In genomic region chr3:16927485-16927884, GRCh38 we compare ENCODE assay signal across 18 cellular contexts. TPM values are rescaled to one million over a fixed set of nuclear protein-coding genes. Genes with fewer than 3 reads are reported as not detected.
DNase-seq lines count a peak whose midpoint lies in the region; ATAC-seq, FAIRE-seq and TF ChIP-seq lines count a peak whose summit lies in the region.
"Had no signal": no experiment of that assay in that cellular context is flagged by ENCODE, and none has a peak within 500 bp of the region (broad histone marks: within the 10 kb centered on the region; RNA-seq: fewer than 3 reads in every experiment).

No MANE protein-coding gene starts in this region.

- no peaks in the 10 kb centered on the region for H3K27me3 Mint-ChIP-seq in effector memory CD8-positive, alpha-beta T cell

- FAIRE-seq in D721Med (lab: Jason Lieb, UNC), result no peak
- FAIRE-seq: frontal cortex, G401.6 had no signal

- H3K27ac ChIP-seq in stomach (no peak overlapping the region), SJCRH30 (no peak overlapping the region)
- H3K27ac ChIP-seq: sigmoid colon, VCaP had no signal

- H3K4me3 Mint-ChIP-seq in effector memory CD8-positive, alpha-beta T cell, result no peak overlapping the region

- no peak for TF ChIP-seq EP300 in stomach (IDR thresholded peaks at IDR 0.05)

- DNase-seq in D721Med (ENCODE audit: insufficient read length, low spot score) (no peak), NCI-H128 (lab: John Stamatoyannopoulos, UW; ENCODE audit: unreplicated experiment) (no peak), stomach (no peak), NCI-H1930 (lab: John Stamatoyannopoulos, UW) (no peak), SJCRH30 (no peak)
- no peak for DNase-seq in effector memory CD8-positive, alpha-beta T cell
- DNase-seq: amniotic stem cell, BE2C, kidney glomerular epithelial cell, MG63, NCI-H226, sigmoid colon, substantia nigra had no signal

- H3K36me3 ChIP-seq in stomach, result no peaks in the 10 kb centered on the region
- no peaks in the 10 kb centered on the region for H3K36me3 ChIP-seq in SJCRH30
- H3K36me3 ChIP-seq: BE2C, MG63, sigmoid colon had no signal

- no peak overlapping the region for H3K27ac Mint-ChIP-seq in effector memory CD8-positive, alpha-beta T cell

- TF ChIP-seq POLR2A in stomach (IDR thresholded peaks at IDR 0.05), result no peak

- WGBS in stomach, 5 donors, result 86 to 94% (median 90%) methylated on average over 1 of the region's 1 CpG

- H3K27me3 ChIP-seq in stomach, result no peaks in the 10 kb centered on the region
- H3K27me3 ChIP-seq in SJCRH30, result no peaks in the 10 kb centered on the region
- H3K27me3 ChIP-seq: BE2C, MG63, sigmoid colon had no signal

- peak; percentile 3 for TF ChIP-seq CTCF in D721Med (IDR thresholded peaks at IDR 0.05; ENCODE audit: insufficient read depth, missing control alignments)
- no peak for TF ChIP-seq CTCF in stomach (IDR thresholded peaks at IDR 0.05)

- peaks cover 40 to 70% of the 10 kb centered on the region in 2 donors for H3K4me1 Mint-ChIP-seq in effector memory CD8-positive, alpha-beta T cell (ENCODE audit: low read depth in 2 of 2)

- H3K9me3 ChIP-seq in stomach (no peaks in the 10 kb centered on the region), SJCRH30 (replicated peaks) (no peaks in the 10 kb centered on the region)
- H3K9me3 ChIP-seq: BE2C, MG63 had no signal

- H3K4me1 ChIP-seq in stomach (peaks cover 0 to 15% (median 8%) of the 10 kb centered on the region in 4 donors), SJCRH30 (no peaks in the 10 kb centered on the region)
- H3K4me1 ChIP-seq: BE2C, sigmoid colon had no signal

- H3K36me3 Mint-ChIP-seq in effector memory CD8-positive, alpha-beta T cell (ENCODE audit: insufficient read depth), result no peaks in the 10 kb centered on the region

- H3K9me3 Mint-ChIP-seq in effector memory CD8-positive, alpha-beta T cell, result no peaks in the 10 kb centered on the region

- H3K4me3 ChIP-seq in stomach (no peak overlapping the region), SJCRH30 (no peak overlapping the region)
- H3K4me3 ChIP-seq: MG63, sigmoid colon had no signal

- intact Hi-C loops in stomach (cut with DNase I; ENCODE audit: low total_unique reads), result no loop called here

- ATAC-seq in GM18502 (IDR thresholded peaks at IDR 0.05; ENCODE audit: poor library complexity, unreplicated experiment) (peak; percentile 47), HG02973 (IDR thresholded peaks at IDR 0.05; ENCODE audit: unreplicated experiment) (peak; percentile 38)
- ATAC-seq in effector memory CD8-positive, alpha-beta T cell (replicated peaks), result peak; percentile 51

RNA-seq across cellular contexts. Expression of gene PLCL2, which starts 42.7 kb away (rescaled TPM):
- total RNA-seq in stomach, result 10 to 100 TPM in 3 of 5 donors, 1 to 10 TPM in 2; 2.9 to 34.9 (median 14.3) TPM
- 1 to 10 TPM; 1.0 to 5.8 (median 5.5) TPM for polyA plus RNA-seq in stomach
- 1.4 and 1.6 TPM in 2 replicates for total RNA-seq in SJCRH30 (2014; rRNA removed; shearing (Covaris generic))
